Comparison of ENCODE assay signal across 23 cellular contexts in the genomic region with DNA sequence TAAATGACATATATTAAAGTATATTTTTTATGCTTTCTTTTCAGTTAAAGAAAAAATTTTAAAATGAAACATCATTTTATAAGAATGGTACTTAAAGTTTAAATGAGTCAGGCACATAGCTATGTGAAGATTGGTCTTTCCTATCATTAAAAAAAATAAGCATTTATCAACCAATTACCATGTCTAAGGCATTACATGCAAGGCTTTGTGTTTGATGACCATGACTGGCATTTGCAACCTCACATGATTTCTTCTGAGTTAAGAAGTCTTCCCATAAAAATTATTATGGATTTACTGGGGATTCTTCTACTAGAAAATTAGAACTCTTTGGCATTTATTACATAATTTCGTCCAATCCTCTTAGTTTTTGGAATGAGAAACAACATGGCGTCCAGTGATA.
"Had no signal": no experiment of that assay in that cellular context is flagged by ENCODE, and none has a peak within 500 bp of the region (broad histone marks: within the 10 kb centered on the region; RNA-seq: fewer than 3 reads in every experiment).

No MANE protein-coding gene starts in this region.

- H3K36me3 ChIP-seq: cardiac muscle cell, left ventricle myocardium inferior, neural progenitor cell, prostate gland, thyroid gland, upper lobe of right lung had no signal

- H3K9me3 ChIP-seq: body of pancreas, left ventricle myocardium inferior, prostate gland, thyroid gland, upper lobe of right lung had no signal

- ATAC-seq: activated T-cell treated with anti-CD3 and anti-CD28 coated beads, Interleukin-2, amount 50 U/mL, for 72 hours; body of pancreas; naive thymus-derived CD8-positive, alpha-beta T cell; upper lobe of right lung had no signal

- H3K4me3 ChIP-seq: body of pancreas, cardiac muscle cell, left ventricle myocardium inferior, neural progenitor cell, prostate gland, thyroid gland, upper lobe of right lung had no signal

- H3K27me3 ChIP-seq: body of pancreas, cardiac muscle cell, neural progenitor cell, thyroid gland, upper lobe of right lung had no signal

- H3K4me2 ChIP-seq: neural progenitor cell had no signal

- DNase-seq: activated CD4-positive, alpha-beta memory T cell treated with anti-CD3 and anti-CD28 coated beads for 36 hours; activated CD4-positive, alpha-beta T cell treated with anti-CD3 and anti-CD28 coated beads for 4 hours; activated CD4-positive, CD25-positive, alpha-beta regulatory T cell; activated effector memory CD4-positive, alpha-beta T cell treated with Interleukin-2 at 50 U/mL for 16 hours; activated naive CD4-positive, alpha-beta T cell treated with anti-CD3 and anti-CD28 coated beads for 36 hours; activated naive CD8-positive, alpha-beta T cell treated with anti-CD3 and anti-CD28 coated beads, Interleukin-2, amount 10 ng/mL, durations not matched to agents 7 days and 5 days; activated T-cell treated with anti-CD3 and anti-CD28 coated beads, Interleukin-2, amount 50 U/mL, for 72 hours; amygdala; body of pancreas; cortex of kidney; endodermal cell; immature natural killer cell; kidney glomerular epithelial cell; left ventricle myocardium inferior; naive thymus-derived CD8-positive, alpha-beta T cell; substantia nigra; T1000; thyroid gland; upper lobe of right lung had no signal

- H3K27ac ChIP-seq: body of pancreas, cardiac muscle cell, epithelial cell of prostate, left ventricle myocardium inferior, neural progenitor cell, prostate gland, thyroid gland, upper lobe of right lung had no signal

- H3K9ac ChIP-seq: neural progenitor cell had no signal

- H2AFZ ChIP-seq: neural progenitor cell had no signal

- H3K4me1 ChIP-seq: body of pancreas, left ventricle myocardium inferior, neural progenitor cell, prostate gland, upper lobe of right lung had no signal
